Comparison of ENCODE assay signal across 9 cellular contexts in genomic region chr14:34013714-34014055, GRCh38.
A peak's percentile ranks its signal among the peaks of the same experiment; 100 is the strongest.
DNase-seq lines count a peak whose midpoint lies in the region; ATAC-seq and TF ChIP-seq lines count a peak whose summit lies in the region.
"Had no signal": no experiment of that assay in that cellular context is flagged by ENCODE, and none has a peak within 500 bp of the region (broad histone marks: within the 10 kb centered on the region; RNA-seq: fewer than 3 reads in every experiment).

No MANE protein-coding gene starts in this region.

- POLR2A ChIA-PET in T-cell (lab: Charles Lee), result no interaction called here

- H3K27me3 Mint-ChIP-seq in T-cell, result no peaks in the 10 kb centered on the region

- intact Hi-C loops in vagina (cut with DNase I) (no loop called here), body of pancreas (cut with DNase I) (no loop called here)

- H3K9me3 Mint-ChIP-seq in T-cell, result peaks cover 0 to 9% (median 0%) of the 10 kb centered on the region in 3 donors

- peak; percentile 42 for DNase-seq in GM13976 (ENCODE audit: low spot score)
- no peak for DNase-seq in T-cell
- no peak for DNase-seq in vagina (ENCODE audit: extremely low spot score in 2 of 2)
- no peak for DNase-seq in cortex of kidney (lab: John Stamatoyannopoulos, UW)
- no peak for DNase-seq in NCI-H1436 treated with DMSO at 0.1 percent for 48 hours (lab: John Stamatoyannopoulos, UW)
- no peak for DNase-seq in body of pancreas
- DNase-seq: stimulated activated naive CD4-positive, alpha-beta T cell had no signal

- CTCF ChIA-PET in T-cell (lab: Charles Lee), result no interaction called here

- WGBS in body of pancreas, 2 donors, result 40 to 57% methylated on average over 5 of the region's 5 CpGs

- TF ChIP-seq POLR2A in vagina (IDR thresholded peaks at IDR 0.05), result no peak
- TF ChIP-seq POLR2A in body of pancreas (IDR thresholded peaks at IDR 0.05), result no peak

- H3K4me1 ChIP-seq in vagina, result no peaks in the 10 kb centered on the region
- H3K4me1 ChIP-seq in body of pancreas, result no peaks in the 10 kb centered on the region

- H3K4me3 ChIP-seq in vagina (no peak overlapping the region), body of pancreas (no peak overlapping the region)

- H3K27me3 ChIP-seq in vagina (no peaks in the 10 kb centered on the region), body of pancreas (no peaks in the 10 kb centered on the region)

- ATAC-seq in GM21360 (IDR thresholded peaks at IDR 0.05; ENCODE audit: unreplicated experiment), result peak; percentile 41
- peak; percentile 53 for ATAC-seq in HG03378 (IDR thresholded peaks at IDR 0.05; ENCODE audit: unreplicated experiment)
- no peak for ATAC-seq in T-cell (replicated peaks in 1 of 4)
- ATAC-seq in body of pancreas, result no peak

- H3K36me3 Mint-ChIP-seq in T-cell, result peaks cover 7% of the 10 kb centered on the region

- H3K9me3 ChIP-seq in vagina (no peaks in the 10 kb centered on the region), body of pancreas (no peaks in the 10 kb centered on the region)

- no peak for TF ChIP-seq CTCF in GM13976 (IDR thresholded peaks at IDR 0.05; ENCODE audit: borderline replicate concordance, control extremely low read depth, extremely low read depth, insufficient read depth, missing control alignments)
- no peak for TF ChIP-seq CTCF in vagina (IDR thresholded peaks at IDR 0.05)
- TF ChIP-seq CTCF in body of pancreas (IDR thresholded peaks at IDR 0.05), result no peak

- H3K27ac ChIP-seq in vagina (no peak overlapping the region), body of pancreas (no peak overlapping the region)

- H3K27ac Mint-ChIP-seq in T-cell, result peak overlapping the region in 1 of 2 donors; percentile 55

- peaks cover 23 to 45% (median 33%) of the 10 kb centered on the region in 3 donors for H3K4me1 Mint-ChIP-seq in T-cell

- H3K36me3 ChIP-seq in vagina, result no peaks in the 10 kb centered on the region
- H3K36me3 ChIP-seq in body of pancreas (replicated peaks in 1 of 2; ENCODE audit: insufficient read depth in 1 of 2, low read depth in 2 of 2), result no peaks in the 10 kb centered on the region

- peak overlapping the region in 2 of 3 donors; percentile 21 to 40 for H3K4me3 Mint-ChIP-seq in T-cell

- in situ Hi-C loops in GM13976 (cut with MboI; ENCODE audit: low sequenced_read_pairs, unreplicated experiment), result no loop called here

Comparison
In these comparisons a context has a peak if more than half of its experiments do, and no peak if none do; other contexts are left out.
1. ATAC-seq: peak in GM21360 (single experiment) and HG03378 (single experiment); none in T-cell (0 of 4) and body of pancreas (single experiment).